In the genomic region with DNA sequence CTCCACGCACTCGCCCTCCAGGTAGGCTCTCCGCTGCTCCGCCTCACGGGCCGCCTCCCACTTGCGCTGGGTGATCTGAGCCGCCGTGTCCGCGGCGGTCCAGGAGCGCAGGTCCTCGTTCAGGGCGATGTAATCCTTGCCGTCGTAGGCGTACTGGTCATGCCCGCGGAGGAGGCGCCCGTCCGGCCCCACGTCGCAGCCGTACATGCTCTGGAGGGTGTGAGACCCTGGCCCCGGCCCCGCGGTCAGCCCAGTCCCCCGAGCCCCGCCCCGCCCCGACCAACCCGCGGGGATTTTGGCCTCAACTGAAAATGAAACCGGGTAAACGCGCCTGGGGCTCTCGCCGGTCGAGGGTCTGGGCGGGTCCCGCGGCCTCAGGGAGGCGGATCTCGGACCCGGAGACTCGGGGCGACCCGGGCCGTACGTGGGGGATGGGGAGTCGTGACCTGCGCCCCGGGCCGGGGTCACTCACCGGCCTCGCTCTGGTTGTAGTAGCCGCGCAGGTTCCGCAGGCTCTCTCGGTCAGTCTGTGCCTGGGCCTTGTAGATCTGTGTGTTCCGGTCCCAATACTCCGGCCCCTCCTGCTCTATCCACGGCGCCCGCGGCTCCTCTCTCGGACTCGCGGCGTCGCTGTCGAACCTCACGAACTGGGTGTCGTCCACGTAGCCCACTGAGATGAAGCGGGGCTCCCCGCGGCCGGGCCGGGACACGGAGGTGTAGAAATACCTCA, we compare ENCODE assay signal across 8 cellular contexts. TPM values are rescaled to one million over a fixed set of nuclear protein-coding genes. Genes with fewer than 3 reads are reported as not detected.
A peak's percentile ranks its signal among the peaks of the same experiment; 100 is the strongest.
DNase-seq lines count a peak whose midpoint lies in the region; ATAC-seq, FAIRE-seq and TF ChIP-seq lines count a peak whose summit lies in the region.

No MANE protein-coding gene starts in this region.

- intact Hi-C loops in Panc1 (cut with micrococcal nuclease; ENCODE audit: unreplicated experiment) (no loop called here), GM12878 (cut with micrococcal nuclease; ENCODE audit: unreplicated experiment) (loop anchor here (2.0 kb wide), 1 partner anchor 84 kb away; a partner anchor contains a TSS)

- H3K4me2 ChIP-seq in GM12878 (ENCODE audit: control insufficient read depth, insufficient read depth): peak overlapping the region; percentile 93; the same call in 1 of the 2 replicates

- peaks cover 11% of the 10 kb centered on the region for H3K27me3 ChIP-seq in Panc1 (ENCODE audit: control insufficient read depth, insufficient read depth, low read length)
- no peaks in the 10 kb centered on the region for H3K27me3 ChIP-seq in GM12878 (replicated peaks in 1 of 2; ENCODE audit: control insufficient read depth in 2 of 2, insufficient read depth in 2 of 2, low read length in 1 of 2)

- FAIRE-seq in GM12878 (lab: Jason Lieb, UNC): no peak

- SMC1A ChIA-PET in GM12878 (lab: Charles Lee; ENCODE audit: uncharacterized antibody, unreplicated experiment): no interaction called here

- BruUV-seq in Panc1 (replicated peaks; lab: Mats Ljungman, UMichigan) (no TSS peak), GM12878 (replicated peaks; lab: Mats Ljungman, UMichigan) (TSS peak; percentile 76)

- H3K4me1 ChIP-seq in Panc1 (ENCODE audit: control insufficient read depth, insufficient read depth, low read length) (0 out of 2 replicates have a peak, but pooled peaks cover 4% of the 10 kb centered on the region), GM12878 (ENCODE audit: control insufficient read depth, insufficient read depth, low read length) (peaks cover 14% of the 10 kb centered on the region)

- peak overlapping the region; percentile 61 to 62 for H3K4me3 ChIP-seq in Panc1 (ENCODE audit: low read depth in 2 of 2, low read length in 2 of 2)
- peak overlapping the region; percentile 68; the same call in 1 of the 2 replicates for H3K4me3 ChIP-seq in GM12878

- no peaks in the 10 kb centered on the region for H3K36me3 ChIP-seq in Panc1 (ENCODE audit: control insufficient read depth, insufficient read depth, low read length)
- peaks cover 15 to 26% of the 10 kb centered on the region in 2 experiments for H3K36me3 ChIP-seq in GM12878 (ENCODE audit: control insufficient read depth in 2 of 2, insufficient read depth in 2 of 2, low read length in 1 of 2)

- H3K27ac ChIP-seq in Panc1 (ENCODE audit: low read length) (no peak overlapping the region), GM12878 (ENCODE audit: control insufficient read depth, insufficient read depth) (peak overlapping the region; percentile 99)

- ATAC-seq in GM19452 (IDR thresholded peaks at IDR 0.05; ENCODE audit: unreplicated experiment): peak; percentile 17
- peak; percentile 64 for ATAC-seq in Panc1
- ATAC-seq in GM12878: peak; percentile 43
- no peak for ATAC-seq in HG03159 (IDR thresholded peaks at IDR 0.05; ENCODE audit: unreplicated experiment)

- no peak for TF ChIP-seq RAD21 in GM12878 (IDR thresholded peaks at IDR 0.05; ENCODE audit: insufficient read depth, low read depth, low read length)

- TF ChIP-seq EP300 in GM12878 (IDR thresholded peaks at IDR 0.05; ENCODE audit: borderline replicate concordance in 1 of 2, control insufficient read depth in 1 of 2, low read depth in 2 of 2, low read length in 2 of 2): no peak

- CTCF ChIA-PET in Panc1 (lab: Charles Lee) (no interaction called here), GM12878 (lab: Yijun Ruan, JAX) (no interaction called here)

- in situ Hi-C loops in ACHN (cut with HindIII; ENCODE audit: low pct_ligation_motif_present, low pct_unique_long_range_greater_than_20kb, low sequenced_read_pairs): no loop called here
- in situ Hi-C loops in Panc1 (cut with HindIII; ENCODE audit: low pct_unique_long_range_greater_than_20kb, low sequenced_read_pairs): no loop called here
- in situ Hi-C loops in GM12878 (cut with MboI): no loop called here

- no peak overlapping the region for H2AFZ ChIP-seq in GM12878 (ENCODE audit: control insufficient read depth, low read depth, low read length)

- peak overlapping the region; percentile 99 for H3K9ac ChIP-seq in GM12878 (ENCODE audit: control insufficient read depth, insufficient read depth, low read length)

- RAD21 ChIA-PET in GM12878 (lab: Charles Lee; ENCODE audit: unreplicated experiment): no interaction called here

- DNase-seq in ACHN (peak; percentile 35), Panc1 (ENCODE audit: low read depth, low spot score) (no peak), GM12878 (ENCODE audit: low read depth, low spot score) (no peak), kidney tubule cell (ENCODE audit: low spot score) (peak; percentile 29), NCI-H1105 treated with DMSO at 0.1 percent for 48 hours (lab: John Stamatoyannopoulos, UW) (no peak)
- peak; percentile 60 for DNase-seq in stimulated activated CD8-positive, alpha-beta memory T cell treated with anti-CD3 and anti-CD28 coated beads, Interleukin-4, amount 100 ng/mL, for 48 hours

- POLR2A ChIA-PET in Panc1 (lab: Charles Lee): no interaction called here
- POLR2A ChIA-PET in GM12878 (lab: Charles Lee): no interaction called here

- TF ChIP-seq POLR2A in GM12878 (IDR thresholded peaks at IDR 0.05; ENCODE audit: low read depth, low read length): peak; percentile 39

- no peaks in the 10 kb centered on the region for H3K9me3 ChIP-seq in Panc1 (ENCODE audit: control insufficient read depth, insufficient read depth, low read depth, low read length)
- H3K9me3 ChIP-seq in GM12878 (replicated peaks; ENCODE audit: control insufficient read depth, insufficient read depth, low read length): no peaks in the 10 kb centered on the region; the same call in 1 of the 3 replicates

- H4K20me1 ChIP-seq in GM12878 (ENCODE audit: control insufficient read depth, insufficient read depth): peaks cover 20% of the 10 kb centered on the region

- under 1% methylated on average over 27 of the region's 83 CpGs for WGBS in GM12878 (ENCODE audit: insufficient coverage, insufficient replicate concordance, low lambda C conversion rate, missing lambda C conversion rate)

- H3K79me2 ChIP-seq in GM12878 (ENCODE audit: control insufficient read depth, insufficient read depth, low read length): peaks cover 37% of the 10 kb centered on the region

- TF ChIP-seq CTCF in Panc1 (IDR thresholded peaks at IDR 0.05): no peak
- no peak for TF ChIP-seq CTCF in GM12878 (IDR thresholded peaks at IDR 0.05 in 2 of 3, conservative IDR thresholded peaks at IDR 0.05 in 1 of 3; ENCODE audit: control insufficient read depth in 2 of 3, extremely low read depth in 1 of 3, insufficient read depth in 1 of 3, low read depth in 3 of 3, low read length in 3 of 3)

TF ChIP-seq in GM12878, 131 proteins besides CTCF, POLR2A, EP300 and RAD21 (continues in another document):
- TF ChIP-seq KAT2A (conservative IDR thresholded peaks at IDR 0.05; ENCODE audit: control insufficient read depth, low read depth, low read length) (no peak), SPI1 (IDR thresholded peaks at IDR 0.05; ENCODE audit: borderline replicate concordance, insufficient read depth, low read depth, low read length) (no peak), BACH1 (IDR thresholded peaks at IDR 0.05; ENCODE audit: borderline replicate concordance) (peak; percentile 32; the same call in 1 of the 2 replicates), MTA3 (IDR thresholded peaks at IDR 0.05; ENCODE audit: borderline replicate concordance, low read length) (no peak), MEF2B (IDR thresholded peaks at IDR 0.05; ENCODE audit: partially characterized antibody, poor library complexity, severe bottlenecking) (no peak), NR2C1 (IDR thresholded peaks at IDR 0.05) (no peak), IRF4 (IDR thresholded peaks at IDR 0.05; ENCODE audit: low read depth, low read length) (no peak), CHD1 (IDR thresholded peaks at IDR 0.05; ENCODE audit: low read depth, low read length) (0 out of 2 replicates have a peak, but pooled peaks have one; percentile 71)

RNA-seq across cellular contexts. Expression of a gene that starts 0.6 kb away (rescaled TPM):
- total RNA-seq in Panc1 (2021; ENCODE audit: unreplicated experiment): 191 TPM
- polyA plus RNA-seq in Panc1 (2012; ENCODE audit: insufficient read length): 134 TPM
- 2,210 and 2,286 TPM in 2 replicates for total RNA-seq in GM12878 (2013; cell fraction: nucleolus; rRNA removed)
- total RNA-seq in GM12878 (2014; rRNA removed): 3,342 and 3,485 TPM in 2 replicates
- total RNA-seq in GM12878 (2014; rRNA removed; fragmentation: Illumina TruSeq; extraction: Trizol): 2,610 and 2,649 TPM in 2 replicates
- total RNA-seq in GM12878 (2021): 3,333 and 3,502 TPM in 2 replicates
- 2,375 TPM for polyA plus RNA-seq in GM12878 (2011; ENCODE audit: low read depth)
- 3,153 and 5,128 TPM in 2 replicates for polyA plus RNA-seq in GM12878 (2011; rRNA removed)
- 3,568 and 5,770 TPM in 2 replicates for polyA plus RNA-seq in GM12878 (2011; cell fraction: cytosol; rRNA removed)
- 5,720 and 8,463 TPM in 2 replicates for polyA plus RNA-seq in GM12878 (2011; cell fraction: nucleus; rRNA removed)
- polyA plus RNA-seq in GM12878 (2012): 3,427 and 3,948 TPM in 2 replicates
- 1,989 and 2,110 TPM in 2 replicates for polyA plus RNA-seq in GM12878 (2014; fragmentation: Illumina TruSeq; extraction: Trizol)
- 1,000 to 10,000 TPM in 1 of 2 experiments, 100 to 1,000 TPM in 1; 820 to 1,780 TPM for polyA plus RNA-seq in GM12878 (2014; fragmentation: Nextera tagmentation; extraction: Ambion mirVana)
- polyA plus RNA-seq in GM12878 (2014; rRNA removed): 3,468 and 4,014 TPM in 2 replicates
- polyA plus RNA-seq in GM12878 (2016; fragmentation: Nextera tagmentation; extraction: Ambion mirVana): 1,000 to 10,000 TPM; 3,407 to 3,656 TPM
- polyA minus RNA-seq in GM12878 (2011; rRNA and poly(A)+ RNA removed): 1,902 and 3,270 TPM in 2 replicates
- 1,058 and 1,080 TPM in 2 replicates for polyA minus RNA-seq in GM12878 (2011; cell fraction: cytosol; rRNA and poly(A)+ RNA removed)
- polyA minus RNA-seq in GM12878 (2011; cell fraction: nucleus; rRNA and poly(A)+ RNA removed): 1,332 and 1,398 TPM in 2 replicates

RNA-seq across cellular contexts. Expression of a gene that starts 47.0 kb away (rescaled TPM):
- total RNA-seq in Panc1 (2021; ENCODE audit: unreplicated experiment) (33.9 TPM), GM12878 (2014; rRNA removed) (8.1 and 9.0 TPM in 2 replicates), GM12878 (2014; rRNA removed; fragmentation: Illumina TruSeq; extraction: Trizol) (6.8 and 7.9 TPM in 2 replicates), GM12878 (2021) (7.1 and 7.6 TPM in 2 replicates)
- polyA plus RNA-seq in Panc1 (2012; ENCODE audit: insufficient read length): 27.7 TPM
- total RNA-seq in GM12878 (2013; cell fraction: nucleolus; rRNA removed): 4.9 and 6.3 TPM in 2 replicates
- 4.6 TPM for polyA plus RNA-seq in GM12878 (2011; ENCODE audit: low read depth)
- polyA plus RNA-seq in GM12878 (2011; rRNA removed) (6.4 and 10.3 TPM in 2 replicates), GM12878 (2014; fragmentation: Illumina TruSeq; extraction: Trizol) (7.1 and 8.8 TPM in 2 replicates), GM12878 (2014; fragmentation: Nextera tagmentation; extraction: Ambion mirVana) (1 to 10 TPM; 5.0 to 5.6 TPM), GM12878 (2014; rRNA removed) (9.9 and 10.5 TPM in 2 replicates), GM12878 (2016; fragmentation: Nextera tagmentation; extraction: Ambion mirVana) (1 to 10 TPM; 3.6 to 4.4 TPM)
- polyA plus RNA-seq in GM12878 (2011; cell fraction: cytosol; rRNA removed): 11.6 and 12.0 TPM in 2 replicates
- polyA plus RNA-seq in GM12878 (2011; cell fraction: nucleus; rRNA removed): 21.3 and 26.8 TPM in 2 replicates
- 5.4 and 7.9 TPM in 2 replicates for polyA plus RNA-seq in GM12878 (2012)
- 8.0 and 10.0 TPM in 2 replicates for polyA minus RNA-seq in GM12878 (2011; rRNA and poly(A)+ RNA removed)
- polyA minus RNA-seq in GM12878 (2011; cell fraction: cytosol; rRNA and poly(A)+ RNA removed): 2.0 and 2.7 TPM in 2 replicates
- 4.4 and 9.0 TPM in 2 replicates for polyA minus RNA-seq in GM12878 (2011; cell fraction: nucleus; rRNA and poly(A)+ RNA removed)

Comparison
In these comparisons a context has a peak if more than half of its experiments do, and no peak if none do; other contexts are left out.
1. DNase-seq: peak in ACHN (single experiment), kidney tubule cell (single experiment) and stimulated activated CD8-positive, alpha-beta memory T cell treated with anti-CD3 and anti-CD28 coated beads, Interleukin-4, amount 100 ng/mL, for 48 hours (single experiment); none in Panc1 (single experiment), GM12878 (single experiment) and NCI-H1105 treated with DMSO at 0.1 percent for 48 hours (single experiment).
2. RNA of a gene that starts 0.6 kb away (total RNA-seq): 2,210 to 3,502 TPM in GM12878; 191 TPM in Panc1 (single experiment); every median in the first group is over 10 times any median in the second.